In genomic region chr17:50372222-50372621, GRCh38 we compare ENCODE assay signal across 8 cellular contexts. TPM values are rescaled to one million over a fixed set of nuclear protein-coding genes. Genes with fewer than 3 reads are reported as not detected.
DNase-seq lines count a peak whose midpoint lies in the region; ATAC-seq and TF ChIP-seq lines count a peak whose summit lies in the region.

No MANE protein-coding gene starts in this region.

- no peak for ATAC-seq in HG02763 (IDR thresholded peaks at IDR 0.05; ENCODE audit: unreplicated experiment)

- peak overlapping the region; percentile 94 for H3K27ac ChIP-seq in vagina

- peaks cover 25% of the 10 kb centered on the region for H3K4me1 ChIP-seq in vagina

- no peak for DNase-seq in activated naive CD4-positive, alpha-beta T cell treated with anti-CD3 and anti-CD28 coated beads, Interleukin-2, amount 50 U/mL, for 16 hours
- DNase-seq in cardiac fibroblast (ENCODE audit: low read depth in 2 of 2) (no peak), mesothelial cell of epicardium (ENCODE audit: low spot score in 2 of 2, unreplicated experiment in 2 of 2) (no peak), vagina (ENCODE audit: extremely low spot score in 2 of 2) (no peak), anterior cingulate cortex (lab: John Stamatoyannopoulos, UW) (no peak), HEK293T (ENCODE audit: extremely low spot score) (no peak)

- POLR2A ChIA-PET in HEK293T (lab: Yijun Ruan, JAX), result interaction anchor here (3.0 to 3.3 kb wide), 2 partner anchors 10 to 25 kb away, joined by 15 to 27 read pairs; partner anchors contain the start of gene LRRC59

- TF ChIP-seq CTCF in cardiac fibroblast (IDR thresholded peaks at IDR 0.05; ENCODE audit: low read depth, low read length), result no peak
- TF ChIP-seq CTCF in mesothelial cell of epicardium (IDR thresholded peaks at IDR 0.05; ENCODE audit: unreplicated experiment), result no peak
- TF ChIP-seq CTCF in vagina (IDR thresholded peaks at IDR 0.05), result no peak

- TF ChIP-seq POLR2A in vagina (IDR thresholded peaks at IDR 0.05), result no peak

- no peaks in the 10 kb centered on the region for H3K27me3 Mint-ChIP-seq in activated naive CD4-positive, alpha-beta T cell treated with anti-CD3 and anti-CD28 coated beads, Interleukin-2, amount 50 U/mL, for 24 hours
- H3K27me3 Mint-ChIP-seq in mesothelial cell of epicardium (ENCODE audit: low read depth), result no peaks in the 10 kb centered on the region

- H3K4me3 Mint-ChIP-seq in activated naive CD4-positive, alpha-beta T cell treated with anti-CD3 and anti-CD28 coated beads, Interleukin-2, amount 50 U/mL, for 24 hours, result peak overlapping the region; percentile 99
- H3K4me3 Mint-ChIP-seq in mesothelial cell of epicardium, result peak overlapping the region; percentile 99

- CTCF ChIA-PET in HEK293T (lab: Yijun Ruan, JAX), result interaction anchor here (1.0 kb wide), 2 partner anchors 10 kb away, joined by 5 to 9 read pairs; no protein-coding TSS in a partner anchor

- H3K36me3 Mint-ChIP-seq in activated naive CD4-positive, alpha-beta T cell treated with anti-CD3 and anti-CD28 coated beads, Interleukin-2, amount 50 U/mL, for 24 hours, result peaks cover 12% of the 10 kb centered on the region
- peaks cover 20% of the 10 kb centered on the region for H3K36me3 Mint-ChIP-seq in mesothelial cell of epicardium

- H3K4me1 Mint-ChIP-seq in activated naive CD4-positive, alpha-beta T cell treated with anti-CD3 and anti-CD28 coated beads, Interleukin-2, amount 50 U/mL, for 24 hours, result peaks cover 30% of the 10 kb centered on the region
- peaks cover 20% of the 10 kb centered on the region for H3K4me1 Mint-ChIP-seq in mesothelial cell of epicardium

- H3K9me3 ChIP-seq in vagina, result no peaks in the 10 kb centered on the region

- peaks cover 0 to 34% of the 10 kb centered on the region in 2 donors for H3K36me3 ChIP-seq in vagina

- no peaks in the 10 kb centered on the region for H3K9me3 Mint-ChIP-seq in activated naive CD4-positive, alpha-beta T cell treated with anti-CD3 and anti-CD28 coated beads, Interleukin-2, amount 50 U/mL, for 24 hours
- H3K9me3 Mint-ChIP-seq in mesothelial cell of epicardium, result no peaks in the 10 kb centered on the region

- no peaks in the 10 kb centered on the region for H3K27me3 ChIP-seq in vagina

- intact Hi-C loops in vagina (cut with DNase I), result no loop called here

- H3K4me3 ChIP-seq in cardiac fibroblast (replicated peaks in 1 of 2; ENCODE audit: low read depth in 2 of 2, low read length in 2 of 2) (peak overlapping the region; percentile 87 to 92), vagina (peak overlapping the region; percentile 73 to 78)

- peak overlapping the region; percentile 100 for H3K27ac Mint-ChIP-seq in activated naive CD4-positive, alpha-beta T cell treated with anti-CD3 and anti-CD28 coated beads, Interleukin-2, amount 50 U/mL, for 24 hours
- peak overlapping the region; percentile 99 for H3K27ac Mint-ChIP-seq in mesothelial cell of epicardium

TF ChIP-seq in HEK293T, 16 proteins besides CTCF, POLR2A, EP300 and RAD21:
- TF ChIP-seq NFRKB (IDR thresholded peaks at IDR 0.05) (no peak), ZNF384 (IDR thresholded peaks at IDR 0.05) (no peak), FOXA1 (IDR thresholded peaks at IDR 0.05) (no peak), FOXK2 (IDR thresholded peaks at IDR 0.05) (no peak), TARDBP (IDR thresholded peaks at IDR 0.05) (no peak), ELF4 (IDR thresholded peaks at IDR 0.05) (no peak), CTBP1 (IDR thresholded peaks at IDR 0.05; ENCODE audit: borderline replicate concordance) (no peak), L3MBTL2 (conservative IDR thresholded peaks at IDR 0.05) (no peak)
TF ChIP-seq in HEK293T: peak in this region for 0.

RNA-seq across cellular contexts. Expression of gene MRPL27, which starts 0.8 kb away (rescaled TPM):
- total RNA-seq in mesothelial cell of epicardium (55.0 to 57.5 TPM (median 56.0 TPM) in 3 replicates), vagina (41.7 TPM)

RNA-seq across cellular contexts. Expression of gene EME1, which starts 0.8 kb away (rescaled TPM):
- total RNA-seq in mesothelial cell of epicardium (7.8 to 11.6 TPM (median 10.3 TPM) in 3 replicates), vagina (2.9 TPM)

RNA-seq across cellular contexts. Expression of gene LRRC59, which starts 25.1 kb away (rescaled TPM):
- 60.7 to 65.1 TPM (median 63.5 TPM) in 3 replicates for total RNA-seq in mesothelial cell of epicardium
- total RNA-seq in vagina, result 49.6 TPM

RNA-seq across cellular contexts. Expression of gene XYLT2, which starts 26.3 kb away (rescaled TPM):
- total RNA-seq in mesothelial cell of epicardium, result 32.3 to 35.3 TPM (median 33.3 TPM) in 3 replicates
- total RNA-seq in vagina, result 30.4 TPM

RNA-seq across cellular contexts. Expression of gene ACSF2, which starts 53.8 kb away (rescaled TPM):
- total RNA-seq in mesothelial cell of epicardium (107 to 113 TPM (median 112 TPM) in 3 replicates), vagina (56.0 TPM)
